32 cellular contexts compared by ENCODE assay signal in genomic region chr3:77052733-77053680, GRCh38. TPM values are rescaled to one million over a fixed set of nuclear protein-coding genes. Genes with fewer than 3 reads are reported as not detected.
A peak's percentile ranks its signal among the peaks of the same experiment; 100 is the strongest.
DNase-seq lines count a peak whose midpoint lies in the region; ATAC-seq and TF ChIP-seq lines count a peak whose summit lies in the region.
"Had no signal": no experiment of that assay in that cellular context is flagged by ENCODE, and none has a peak within 500 bp of the region (broad histone marks: within the 10 kb centered on the region; RNA-seq: fewer than 3 reads in every experiment).

No MANE protein-coding gene starts in this region.

- H3K36me3 Mint-ChIP-seq in neural progenitor cell (peaks cover 6% of the 10 kb centered on the region), T-helper 17 cell (ENCODE audit: low read depth) (no peaks in the 10 kb centered on the region)
- H3K36me3 Mint-ChIP-seq: activated CD8-positive, alpha-beta memory T cell treated with anti-CD3 and anti-CD28 coated beads, Interleukin-2, amount 10 ng/mL, durations not matched to agents 7 days and 5 days; activated naive CD8-positive, alpha-beta T cell treated with anti-CD3 and anti-CD28 coated beads, Interleukin-2, amount 10 ng/mL, durations not matched to agents 7 days and 5 days; IgD-negative memory B cell; stimulated activated naive B cell treated with anti-CD40 and anti-IgM and Interleukin-4, amounts not matched to agents 10 μg/mL and 1 μg/mL and 100 μg/mL, for 72 hours; type B pancreatic cell had no signal

- H3K4me1 Mint-ChIP-seq in neural progenitor cell, result peaks cover 62% of the 10 kb centered on the region
- H3K4me1 Mint-ChIP-seq in T-helper 17 cell, result no peaks in the 10 kb centered on the region
- H3K4me1 Mint-ChIP-seq: activated CD8-positive, alpha-beta memory T cell treated with anti-CD3 and anti-CD28 coated beads, Interleukin-2, amount 10 ng/mL, durations not matched to agents 7 days and 5 days; activated naive CD8-positive, alpha-beta T cell treated with anti-CD3 and anti-CD28 coated beads, Interleukin-2, amount 10 ng/mL, durations not matched to agents 7 days and 5 days; IgD-negative memory B cell; stimulated activated naive B cell treated with anti-CD40 and anti-IgM and Interleukin-4, amounts not matched to agents 10 μg/mL and 1 μg/mL and 100 μg/mL, for 72 hours had no signal

- H3K27ac ChIP-seq in HUES48 (ENCODE audit: low read depth, low read length), result peak overlapping the region; percentile 63
- no peak overlapping the region for H3K27ac ChIP-seq in OCI-LY1 (ENCODE audit: low read depth, low read length, poor library complexity, severe bottlenecking)
- H3K27ac ChIP-seq in neural progenitor cell, result no peak overlapping the region
- H3K27ac ChIP-seq in esophagus muscularis mucosa (replicated peaks in 1 of 4), result no peak overlapping the region
- H3K27ac ChIP-seq: ascending aorta, BLaER1, cardiac muscle cell, coronary artery, lower lobe of right lung, ovary had no signal

- no peak for ATAC-seq in T-helper 17 cell
- ATAC-seq: activated CD8-positive, alpha-beta memory T cell treated with anti-CD3 and anti-CD28 coated beads, Interleukin-2, amount 10 ng/mL, durations not matched to agents 7 days and 5 days; effector memory CD8-positive, alpha-beta T cell; esophagus mucosa; lower lobe of right lung; stimulated activated naive B cell treated with anti-CD40 and anti-IgM and Interleukin-4, amounts not matched to agents 10 μg/mL and 1 μg/mL and 100 μg/mL, for 72 hours had no signal

- intact Hi-C loops in esophagus muscularis mucosa (cut with DNase I), result no loop called here

- no peaks in the 10 kb centered on the region for H3K9me3 Mint-ChIP-seq in neural progenitor cell
- H3K9me3 Mint-ChIP-seq: activated naive CD8-positive, alpha-beta T cell treated with anti-CD3 and anti-CD28 coated beads, Interleukin-2, amount 10 ng/mL, durations not matched to agents 7 days and 5 days; nephron; type B pancreatic cell had no signal

- no peaks in the 10 kb centered on the region for H3K27me3 ChIP-seq in HUES48 (ENCODE audit: control insufficient read depth, insufficient read depth, low read length)
- no peaks in the 10 kb centered on the region for H3K27me3 ChIP-seq in OCI-LY1 (ENCODE audit: insufficient read depth, low read length)
- no peaks in the 10 kb centered on the region for H3K27me3 ChIP-seq in endocrine pancreas (ENCODE audit: control insufficient read depth, insufficient read depth, low read length)
- no peaks in the 10 kb centered on the region for H3K27me3 ChIP-seq in neural progenitor cell
- H3K27me3 ChIP-seq in HAP-1 (ENCODE audit: low read depth), result no peaks in the 10 kb centered on the region
- no peaks in the 10 kb centered on the region for H3K27me3 ChIP-seq in esophagus muscularis mucosa
- H3K27me3 ChIP-seq: ascending aorta, BLaER1, cardiac muscle cell, ovary had no signal

- H3K4me2 ChIP-seq in OCI-LY1 (ENCODE audit: low read length) (peak overlapping the region; percentile 7; the same call in 1 of the 2 replicates), neural progenitor cell (peak overlapping the region; percentile 53)
- H3K4me2 ChIP-seq: BLaER1 had no signal

- TF ChIP-seq CTCF in OCI-LY1 (IDR thresholded peaks at IDR 0.05; ENCODE audit: low read length), result no peak
- no peak for TF ChIP-seq CTCF in neural progenitor cell (IDR thresholded peaks at IDR 0.05)
- TF ChIP-seq CTCF in esophagus muscularis mucosa (IDR thresholded peaks at IDR 0.05), result no peak

- peak overlapping the region; percentile 83; the same call in 1 of the 2 replicates for H2AFZ ChIP-seq in OCI-LY1 (ENCODE audit: low read length)
- H2AFZ ChIP-seq in neural progenitor cell (replicated peaks), result no peak overlapping the region

- TF ChIP-seq EP300 in esophagus muscularis mucosa (IDR thresholded peaks at IDR 0.05), result no peak

- H4K20me1 ChIP-seq in OCI-LY1 (ENCODE audit: insufficient read depth, low read length) (no peaks in the 10 kb centered on the region), neural progenitor cell (ENCODE audit: low read depth) (no peaks in the 10 kb centered on the region)
- H4K20me1 ChIP-seq: BLaER1 had no signal

- H3K27me3 Mint-ChIP-seq in neural progenitor cell (ENCODE audit: insufficient read depth, low read depth) (no peaks in the 10 kb centered on the region), T-helper 17 cell (no peaks in the 10 kb centered on the region)
- H3K27me3 Mint-ChIP-seq: activated CD8-positive, alpha-beta memory T cell treated with anti-CD3 and anti-CD28 coated beads, Interleukin-2, amount 10 ng/mL, durations not matched to agents 7 days and 5 days; activated naive CD8-positive, alpha-beta T cell treated with anti-CD3 and anti-CD28 coated beads, Interleukin-2, amount 10 ng/mL, durations not matched to agents 7 days and 5 days; effector memory CD8-positive, alpha-beta T cell; IgD-negative memory B cell; stimulated activated naive B cell treated with anti-CD40 and anti-IgM and Interleukin-4, amounts not matched to agents 10 μg/mL and 1 μg/mL and 100 μg/mL, for 72 hours; type B pancreatic cell had no signal

- H3K79me2 ChIP-seq in OCI-LY1 (ENCODE audit: insufficient read depth, low read length) (no peaks in the 10 kb centered on the region), neural progenitor cell (ENCODE audit: low read depth) (no peaks in the 10 kb centered on the region)

- no peak overlapping the region for H3K9ac ChIP-seq in HUES48 (ENCODE audit: low read depth, low read length)
- no peak overlapping the region for H3K9ac ChIP-seq in OCI-LY1 (ENCODE audit: low read length)
- H3K9ac ChIP-seq in endocrine pancreas (ENCODE audit: control insufficient read depth, insufficient read depth, low read length), result no peak overlapping the region
- no peak overlapping the region for H3K9ac ChIP-seq in neural progenitor cell
- H3K9ac ChIP-seq: BLaER1 had no signal

- no peaks in the 10 kb centered on the region for H3K9me3 ChIP-seq in HUES48 (ENCODE audit: control insufficient read depth, insufficient read depth, low read length)
- no peaks in the 10 kb centered on the region for H3K9me3 ChIP-seq in OCI-LY1 (ENCODE audit: low read length)
- H3K9me3 ChIP-seq in endocrine pancreas (ENCODE audit: control insufficient read depth, low read length), result no peaks in the 10 kb centered on the region
- H3K9me3 ChIP-seq in neural progenitor cell (ENCODE audit: low read depth), result no peaks in the 10 kb centered on the region
- no peaks in the 10 kb centered on the region for H3K9me3 ChIP-seq in HAP-1
- no peaks in the 10 kb centered on the region for H3K9me3 ChIP-seq in esophagus muscularis mucosa
- no peaks in the 10 kb centered on the region for H3K9me3 ChIP-seq in T-helper 17 cell (ENCODE audit: control insufficient read depth, low read length, poor library complexity, severe bottlenecking)
- H3K9me3 ChIP-seq: ascending aorta, BLaER1, lower lobe of right lung, mucosa of descending colon, ovary had no signal

- no peaks in the 10 kb centered on the region for H3F3A ChIP-seq in OCI-LY1 (ENCODE audit: insufficient read depth, low read length)
- H3F3A ChIP-seq in neural progenitor cell (ENCODE audit: low read depth), result peaks cover 9% of the 10 kb centered on the region

- H3K4me1 ChIP-seq in HUES48 (ENCODE audit: control insufficient read depth, insufficient read depth, low read length), result peaks cover 22% of the 10 kb centered on the region
- H3K4me1 ChIP-seq in OCI-LY1 (ENCODE audit: insufficient read depth, low read length, severe bottlenecking), result peaks cover 28% of the 10 kb centered on the region
- peaks cover 17% of the 10 kb centered on the region for H3K4me1 ChIP-seq in endocrine pancreas (ENCODE audit: control insufficient read depth, insufficient read depth, low read length)
- H3K4me1 ChIP-seq in neural progenitor cell, result peaks cover 47% of the 10 kb centered on the region
- peaks cover 60% of the 10 kb centered on the region for H3K4me1 ChIP-seq in HAP-1
- H3K4me1 ChIP-seq in esophagus muscularis mucosa, result no peaks in the 10 kb centered on the region
- H3K4me1 ChIP-seq: ascending aorta, BLaER1, lower lobe of right lung had no signal

- WGBS in esophagus muscularis mucosa, result 32% methylated on average over 2 of the region's 2 CpGs

- H3K4me3 Mint-ChIP-seq in neural progenitor cell, result peak overlapping the region; percentile 48
- H3K4me3 Mint-ChIP-seq in T-helper 17 cell, result no peak overlapping the region
- H3K4me3 Mint-ChIP-seq: activated CD8-positive, alpha-beta memory T cell treated with anti-CD3 and anti-CD28 coated beads, Interleukin-2, amount 10 ng/mL, durations not matched to agents 7 days and 5 days; activated naive CD8-positive, alpha-beta T cell treated with anti-CD3 and anti-CD28 coated beads, Interleukin-2, amount 10 ng/mL, durations not matched to agents 7 days and 5 days; effector memory CD8-positive, alpha-beta T cell; IgD-negative memory B cell; nephron; stimulated activated naive B cell treated with anti-CD40 and anti-IgM and Interleukin-4, amounts not matched to agents 10 μg/mL and 1 μg/mL and 100 μg/mL, for 72 hours; type B pancreatic cell had no signal

- no peak overlapping the region for H3K4me3 ChIP-seq in HUES48 (ENCODE audit: low read depth, low read length)
- H3K4me3 ChIP-seq in OCI-LY1 (ENCODE audit: low read depth, low read length, poor library complexity, severe bottlenecking), result no peak overlapping the region
- peak overlapping the region; percentile 70 for H3K4me3 ChIP-seq in endocrine pancreas (ENCODE audit: control insufficient read depth, insufficient read depth, low read length)
- H3K4me3 ChIP-seq in neural progenitor cell, result no peak overlapping the region
- H3K4me3 ChIP-seq in HAP-1, result no peak overlapping the region
- H3K4me3 ChIP-seq in esophagus muscularis mucosa, result no peak overlapping the region
- H3K4me3 ChIP-seq: ascending aorta, BLaER1, cardiac muscle cell, coronary artery, lower lobe of right lung, mucosa of descending colon, ovary had no signal

- DNase-seq in neural progenitor cell (ENCODE audit: low spot score) (no peak), HAP-1 (ENCODE audit: low spot score in 2 of 2) (no peak), esophagus muscularis mucosa (ENCODE audit: extremely low spot score) (no peak), T-helper 17 cell (no peak)
- DNase-seq: activated CD8-positive, alpha-beta memory T cell treated with anti-CD3 and anti-CD28 coated beads, Interleukin-2, amount 10 ng/mL, durations not matched to agents 7 days and 5 days; activated gamma-delta T cell treated with Interleukin-2 at 50 U/mL for 16 hours; activated naive CD8-positive, alpha-beta T cell treated with anti-CD3 and anti-CD28 coated beads, Interleukin-2, amount 10 ng/mL, durations not matched to agents 7 days and 5 days; activated T-cell treated with anti-CD3 and anti-CD28 coated beads, Interleukin-2, amount 50 U/mL, for 48 hours; DMS 273 treated with DMSO at 0.1 percent for 48 hours; effector memory CD8-positive, alpha-beta T cell; foreskin melanocyte; lower lobe of right lung; mucosa of descending colon; NCI-H1694; NCI-H524 treated with DMSO at 0.1 percent for 48 hours; ovary; retina; SIG-M5; stimulated activated naive B cell treated with anti-CD40 and anti-IgM and Interleukin-4, amounts not matched to agents 10 μg/mL and 1 μg/mL and 100 μg/mL, for 72 hours; substantia nigra had no signal

- no peaks in the 10 kb centered on the region for H3K36me3 ChIP-seq in HUES48 (ENCODE audit: control insufficient read depth, insufficient read depth, low read length)
- no peaks in the 10 kb centered on the region for H3K36me3 ChIP-seq in OCI-LY1 (ENCODE audit: insufficient read depth, low read length)
- H3K36me3 ChIP-seq in endocrine pancreas (ENCODE audit: control insufficient read depth, insufficient read depth, low read length), result no peaks in the 10 kb centered on the region
- no peaks in the 10 kb centered on the region for H3K36me3 ChIP-seq in neural progenitor cell
- H3K36me3 ChIP-seq in HAP-1 (replicated peaks), result no peaks in the 10 kb centered on the region
- H3K36me3 ChIP-seq in esophagus muscularis mucosa, result no peaks in the 10 kb centered on the region
- H3K36me3 ChIP-seq: ascending aorta, BLaER1, cardiac muscle cell, lower lobe of right lung, ovary had no signal

- no peaks in the 10 kb centered on the region for H3K9me2 ChIP-seq in OCI-LY1 (ENCODE audit: low read depth, low read length)

- H3K27ac Mint-ChIP-seq in neural progenitor cell (peak overlapping the region; percentile 97), T-helper 17 cell (no peak overlapping the region)
- H3K27ac Mint-ChIP-seq: activated CD8-positive, alpha-beta memory T cell treated with anti-CD3 and anti-CD28 coated beads, Interleukin-2, amount 10 ng/mL, durations not matched to agents 7 days and 5 days; activated naive CD8-positive, alpha-beta T cell treated with anti-CD3 and anti-CD28 coated beads, Interleukin-2, amount 10 ng/mL, durations not matched to agents 7 days and 5 days; effector memory CD8-positive, alpha-beta T cell; stimulated activated naive B cell treated with anti-CD40 and anti-IgM and Interleukin-4, amounts not matched to agents 10 μg/mL and 1 μg/mL and 100 μg/mL, for 72 hours; type B pancreatic cell had no signal

- in situ Hi-C loops in HAP-1 (cut with MboI; ENCODE audit: low sequenced_read_pairs), result no loop called here

- TF ChIP-seq POLR2A in esophagus muscularis mucosa (IDR thresholded peaks at IDR 0.05; ENCODE audit: low read depth), result no peak

RNA-seq across cellular contexts. Expression of gene ROBO2, which starts 13.1 kb away (rescaled TPM):
- total RNA-seq in neural progenitor cell (ENCODE audit: low replicate concordance) (12.3 and 15.0 TPM in 2 replicates), esophagus muscularis mucosa (1 to 10 TPM in 3 of 4 donors, under 1 TPM in 1; 0.83 to 2.1 (median 1.3) TPM), T-helper 17 cell (not detected)
- total RNA-seq: activated CD8-positive, alpha-beta memory T cell treated with anti-CD3 and anti-CD28 coated beads, Interleukin-2, amount 10 ng/mL, durations not matched to agents 7 days and 5 days; activated naive CD8-positive, alpha-beta T cell treated with anti-CD3 and anti-CD28 coated beads, Interleukin-2, amount 10 ng/mL, durations not matched to agents 7 days and 5 days; T-helper 1 cell treated with Interleukin-12 subunit alpha and Interleukin-12 subunit beta and Interleukin-4 antibody, amounts not matched to agents 30 ng/mL and 1 ng/mL, for 36 hours had no signal
